ENCODE assay signal across 2 cellular contexts in the genomic region with DNA sequence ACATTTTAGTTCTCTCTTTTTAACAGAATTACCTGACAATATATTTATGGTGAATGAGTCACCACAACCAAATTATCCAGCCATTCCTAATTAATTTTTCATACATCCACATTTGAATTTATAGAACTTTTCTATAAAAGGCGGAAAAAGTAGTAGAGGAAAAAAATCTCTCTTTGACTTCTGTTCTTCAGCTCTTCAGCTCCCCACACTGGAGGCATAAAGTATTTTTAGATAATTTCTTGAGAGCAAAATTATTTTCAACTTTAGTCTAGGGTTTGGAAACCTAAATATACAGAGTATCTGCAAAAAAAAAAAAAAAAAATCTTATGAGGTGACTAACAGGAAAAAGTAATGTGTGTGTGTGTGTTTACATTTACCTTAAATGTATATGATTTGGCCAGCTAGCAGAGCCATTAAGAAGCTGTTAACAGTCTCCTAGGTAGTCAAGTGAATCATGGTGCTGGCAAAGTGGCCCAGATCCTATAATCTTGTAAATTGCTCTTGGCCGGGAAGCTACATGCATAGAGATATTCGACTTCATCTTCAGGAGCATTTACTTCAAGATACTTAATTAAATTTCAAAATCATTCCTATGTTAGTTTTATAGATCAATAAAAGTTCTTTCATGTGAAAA.
TF ChIP-seq lines count a peak whose summit lies in the region.

No MANE protein-coding gene starts in this region.

TF ChIP-seq in SK-N-SH, 30 proteins besides CTCF, POLR2A, EP300 and RAD21:
- TF ChIP-seq TAF1 (IDR thresholded peaks at IDR 0.05; ENCODE audit: borderline replicate concordance, low read depth, low read length), result no peak
- TF ChIP-seq GABPA (IDR thresholded peaks at IDR 0.05; ENCODE audit: low read depth), result no peak

TF ChIP-seq in SK-N-SH treated with all-trans-retinoic acid at 6 μM for 48 hours, 23 proteins besides CTCF, POLR2A, EP300 and RAD21:
- TF ChIP-seq ZFP30 (CRISPR knock-in tag; IDR thresholded peaks at IDR 0.05) (no peak), GLIS3 (CRISPR knock-in tag; IDR thresholded peaks at IDR 0.05) (no peak), TCF4 (CRISPR knock-in tag; IDR thresholded peaks at IDR 0.05; ENCODE audit: borderline replicate concordance) (no peak), ZNF70 (CRISPR knock-in tag; IDR thresholded peaks at IDR 0.05) (no peak), BACH2 (CRISPR knock-in tag; IDR thresholded peaks at IDR 0.05; ENCODE audit: borderline replicate concordance) (no peak), CSRNP3 (CRISPR knock-in tag; IDR thresholded peaks at IDR 0.05) (no peak), ZNF565 (CRISPR knock-in tag; conservative IDR thresholded peaks at IDR 0.05; ENCODE audit: low read depth) (no peak), RARB (CRISPR knock-in tag; IDR thresholded peaks at IDR 0.05) (no peak)
- TF ChIP-seq, protein P1, sequence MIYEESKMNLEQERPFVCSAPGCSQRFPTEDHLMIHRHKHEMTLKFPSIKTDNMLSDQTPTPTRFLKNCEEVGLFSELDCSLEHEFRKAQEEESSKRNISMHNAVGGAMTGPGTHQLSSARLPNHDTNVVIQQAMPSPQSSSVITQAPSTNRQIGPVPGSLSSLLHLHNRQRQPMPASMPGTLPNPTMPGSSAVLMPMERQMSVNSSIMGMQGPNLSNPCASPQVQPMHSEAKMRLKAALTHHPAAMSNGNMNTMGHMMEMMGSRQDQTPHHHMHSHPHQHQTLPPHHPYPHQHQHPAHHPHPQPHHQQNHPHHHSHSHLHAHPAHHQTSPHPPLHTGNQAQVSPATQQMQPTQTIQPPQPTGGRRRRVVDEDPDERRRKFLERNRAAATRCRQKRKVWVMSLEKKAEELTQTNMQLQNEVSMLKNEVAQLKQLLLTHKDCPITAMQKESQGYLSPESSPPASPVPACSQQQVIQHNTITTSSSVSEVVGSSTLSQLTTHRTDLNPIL (CRISPR knock-in tag; IDR thresholded peaks at IDR 0.05; ENCODE audit: low read depth), result no peak
